8 cellular contexts compared by ENCODE assay signal in the genomic region with DNA sequence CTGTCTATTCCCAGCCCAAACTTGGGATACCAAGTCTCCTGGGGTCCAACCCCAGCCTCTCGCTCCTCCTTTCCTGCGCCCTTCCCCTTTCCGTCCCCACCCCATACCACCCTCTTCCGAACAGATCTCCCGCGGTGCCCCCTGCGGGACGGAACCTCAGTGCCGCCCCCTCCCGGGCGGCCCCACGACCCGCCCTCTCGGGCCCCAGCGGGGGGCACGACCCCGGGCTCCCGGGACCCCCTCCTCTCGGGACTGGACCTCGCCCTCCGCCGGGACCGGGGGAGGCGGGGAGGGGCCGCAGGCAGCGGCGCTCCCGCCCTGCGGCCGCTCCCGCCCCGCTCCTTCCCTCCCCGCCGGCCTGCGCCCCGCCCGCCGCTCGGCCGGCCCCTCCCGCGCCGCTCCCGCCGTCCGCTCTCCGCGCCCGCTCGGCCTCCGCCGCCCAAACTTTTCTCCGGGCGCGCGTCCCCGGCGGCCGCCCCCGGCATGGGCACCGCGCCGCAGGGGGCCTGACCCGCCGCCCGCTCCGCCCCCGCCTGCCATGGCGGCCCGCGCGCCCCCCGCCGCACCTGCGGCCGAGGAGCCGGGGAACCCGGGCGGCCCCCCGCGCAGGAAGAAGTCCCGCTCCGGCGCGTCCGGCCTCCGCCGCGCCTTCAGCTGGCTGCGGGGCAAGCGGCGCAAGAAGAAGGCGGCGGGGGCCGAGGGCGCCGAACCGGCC. TPM values are rescaled to one million over a fixed set of nuclear protein-coding genes. Genes with fewer than 3 reads are reported as not detected.
DNase-seq lines count a peak whose midpoint lies in the region; ATAC-seq and TF ChIP-seq lines count a peak whose summit lies in the region.

No MANE protein-coding gene starts in this region.

- H3K9me3 ChIP-seq in T-helper 17 cell (ENCODE audit: control insufficient read depth, low read length, poor library complexity, severe bottlenecking) = no peaks in the 10 kb centered on the region

- ATAC-seq in T-helper 17 cell (no peak), omental fat pad (ENCODE audit: low FRiP score) (peak; percentile 61), GM19467 (IDR thresholded peaks at IDR 0.05; ENCODE audit: unreplicated experiment) (no peak)

- H3K27me3 Mint-ChIP-seq in activated naive CD4-positive, alpha-beta T cell treated with anti-CD3 and anti-CD28 coated beads, Interleukin-2, amount 10 ng/mL, durations not matched to agents 7 days and 5 days = peaks cover 75% of the 10 kb centered on the region
- H3K27me3 Mint-ChIP-seq in T-helper 17 cell = peaks cover 38% of the 10 kb centered on the region

- H3K36me3 Mint-ChIP-seq in activated naive CD4-positive, alpha-beta T cell treated with anti-CD3 and anti-CD28 coated beads, Interleukin-2, amount 10 ng/mL, durations not matched to agents 7 days and 5 days = no peaks in the 10 kb centered on the region
- peaks cover 4% of the 10 kb centered on the region for H3K36me3 Mint-ChIP-seq in T-helper 17 cell (ENCODE audit: low read depth)

- no peaks in the 10 kb centered on the region for H3K9me3 Mint-ChIP-seq in activated naive CD4-positive, alpha-beta T cell treated with anti-CD3 and anti-CD28 coated beads, Interleukin-2, amount 10 ng/mL, durations not matched to agents 7 days and 5 days

- DNase-seq in activated naive CD4-positive, alpha-beta T cell treated with anti-CD3 and anti-CD28 coated beads, Interleukin-2, amount 10 ng/mL, durations not matched to agents 7 days and 5 days = no peak
- DNase-seq in activated naive CD4-positive, alpha-beta T cell treated with anti-CD3 and anti-CD28 coated beads, Interleukin-2, amount 50 U/mL, for 16 hours = no peak
- DNase-seq in T-helper 17 cell = no peak
- DNase-seq in fibroblast of villous mesenchyme (ENCODE audit: low read depth) = no peak
- no peak for DNase-seq in omental fat pad (ENCODE audit: low spot score)
- DNase-seq in cerebellar nuclear complex (lab: John Stamatoyannopoulos, UW) = no peak
- no peak for DNase-seq in MV-4-11 (lab: John Stamatoyannopoulos, UW)

- H3K4me3 Mint-ChIP-seq in activated naive CD4-positive, alpha-beta T cell treated with anti-CD3 and anti-CD28 coated beads, Interleukin-2, amount 10 ng/mL, durations not matched to agents 7 days and 5 days = peak overlapping the region; percentile 66
- H3K4me3 Mint-ChIP-seq in T-helper 17 cell = peak overlapping the region; percentile 82

- TF ChIP-seq CTCF in fibroblast of villous mesenchyme (IDR thresholded peaks at IDR 0.05; ENCODE audit: insufficient read depth, low read depth, low read length) (peak; percentile 43), omental fat pad (IDR thresholded peaks at IDR 0.05) (no peak)

- peaks cover 7% of the 10 kb centered on the region for H3K4me1 Mint-ChIP-seq in activated naive CD4-positive, alpha-beta T cell treated with anti-CD3 and anti-CD28 coated beads, Interleukin-2, amount 10 ng/mL, durations not matched to agents 7 days and 5 days
- no peaks in the 10 kb centered on the region for H3K4me1 Mint-ChIP-seq in T-helper 17 cell

- no peak overlapping the region for H3K27ac Mint-ChIP-seq in activated naive CD4-positive, alpha-beta T cell treated with anti-CD3 and anti-CD28 coated beads, Interleukin-2, amount 10 ng/mL, durations not matched to agents 7 days and 5 days
- H3K27ac Mint-ChIP-seq in T-helper 17 cell = no peak overlapping the region

- CTCF ChIA-PET in activated naive CD4-positive, alpha-beta T cell treated with anti-CD3 and anti-CD28 coated beads, Interleukin-2, amount 10 ng/mL, durations not matched to agents 7 days and 5 days (lab: Charles Lee) = interaction anchor here (0.8 to 1.8 kb wide), 3 partner anchors 14 to 29 kb away, joined by 3 to 7 read pairs (median 3); no protein-coding TSS in a partner anchor

- peak overlapping the region; percentile 58 for H3K4me3 ChIP-seq in fibroblast of villous mesenchyme (ENCODE audit: low read depth, low read length)

RNA-seq across cellular contexts. Expression of gene SYNC, which starts 39.0 kb away (rescaled TPM):
- total RNA-seq in T-helper 17 cell (not detected), fibroblast of villous mesenchyme (56.0 and 72.5 TPM in 2 replicates), omental fat pad (10 to 100 TPM; 14.8 to 27.4 (median 22.1) TPM)

Comparison
In these comparisons a context has a peak if more than half of its experiments do, and no peak if none do; other contexts are left out.
1. RNA of gene SYNC, which starts 39.0 kb away (total RNA-seq): 56.0 to 72.5 TPM in fibroblast of villous mesenchyme and 14.8 to 27.4 TPM in omental fat pad; not detected in T-helper 17 cell; every median in the first group is over 10 times any median in the second.